In genomic region chrX:30680618-30681017, GRCh38 we compare ENCODE assay signal across 2 cellular contexts.
TF ChIP-seq lines count a peak whose summit lies in the region.

No MANE protein-coding gene starts in this region.

TF ChIP-seq in K562, 482 proteins besides CTCF, POLR2A, EP300 and RAD21 (continues in another document):
- no peak for TF ChIP-seq ZNF277 (CRISPR knock-in tag; IDR thresholded peaks at IDR 0.05; ENCODE audit: borderline replicate concordance)
- TF ChIP-seq, protein P1, sequence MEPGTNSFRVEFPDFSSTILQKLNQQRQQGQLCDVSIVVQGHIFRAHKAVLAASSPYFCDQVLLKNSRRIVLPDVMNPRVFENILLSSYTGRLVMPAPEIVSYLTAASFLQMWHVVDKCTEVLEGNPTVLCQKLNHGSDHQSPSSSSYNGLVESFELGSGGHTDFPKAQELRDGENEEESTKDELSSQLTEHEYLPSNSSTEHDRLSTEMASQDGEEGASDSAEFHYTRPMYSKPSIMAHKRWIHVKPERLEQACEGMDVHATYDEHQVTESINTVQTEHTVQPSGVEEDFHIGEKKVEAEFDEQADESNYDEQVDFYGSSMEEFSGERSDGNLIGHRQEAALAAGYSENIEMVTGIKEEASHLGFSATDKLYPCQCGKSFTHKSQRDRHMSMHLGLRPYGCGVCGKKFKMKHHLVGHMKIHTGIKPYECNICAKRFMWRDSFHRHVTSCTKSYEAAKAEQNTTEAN (CRISPR knock-in tag; IDR thresholded peaks at IDR 0.05), result no peak
- TF ChIP-seq ZNF124 (CRISPR knock-in tag; IDR thresholded peaks at IDR 0.05), result no peak
- TF ChIP-seq MCM5 (IDR thresholded peaks at IDR 0.05; ENCODE audit: low read depth), result no peak
- peak; percentile 50; the same call in 1 of the 2 replicates for TF ChIP-seq ESRRA (IDR thresholded peaks at IDR 0.05; ENCODE audit: borderline replicate concordance, low read depth)
- TF ChIP-seq ADNP (tag; IDR thresholded peaks at IDR 0.05), result no peak
- no peak for TF ChIP-seq BACH1 (tag; IDR thresholded peaks at IDR 0.05)
- 0 out of 2 replicates have a peak, but pooled peaks have one; percentile 12 for TF ChIP-seq STAT5A (IDR thresholded peaks at IDR 0.05; ENCODE audit: borderline replicate concordance, low read length)
- TF ChIP-seq NRF1 (conservative IDR thresholded peaks at IDR 0.05 in 1 of 2, IDR thresholded peaks at IDR 0.05 in 1 of 2), result no peak
- TF ChIP-seq ID3 (CRISPR knock-in tag; IDR thresholded peaks at IDR 0.05), result no peak
- no peak for TF ChIP-seq ID3 (tag; IDR thresholded peaks at IDR 0.05)
- no peak for TF ChIP-seq PCBP2 (IDR thresholded peaks at IDR 0.05; ENCODE audit: low read depth, low read length, poor library complexity, severe bottlenecking)
- TF ChIP-seq ZFP91 (CRISPR knock-in tag; IDR thresholded peaks at IDR 0.05), result no peak
- no peak for TF ChIP-seq SRSF3 (IDR thresholded peaks at IDR 0.05; ENCODE audit: insufficient read depth, low read length)
- peak; percentile 42; the same call in 1 of the 2 replicates for TF ChIP-seq CBFA2T3 (IDR thresholded peaks at IDR 0.05)
- no peak for TF ChIP-seq MAZ (CRISPR knock-in tag; conservative IDR thresholded peaks at IDR 0.05 in 1 of 2, IDR thresholded peaks at IDR 0.05 in 1 of 2)
- no peak for TF ChIP-seq HMG20A (CRISPR knock-in tag; conservative IDR thresholded peaks at IDR 0.05)
- no peak for TF ChIP-seq SRSF9 (IDR thresholded peaks at IDR 0.05; ENCODE audit: borderline replicate concordance, low read depth, low read length)
- TF ChIP-seq ZNF197 (CRISPR knock-in tag; IDR thresholded peaks at IDR 0.05; ENCODE audit: low read depth), result no peak
- no peak for TF ChIP-seq CREM (IDR thresholded peaks at IDR 0.05; ENCODE audit: low read depth)
- no peak for TF ChIP-seq RAD51 (IDR thresholded peaks at IDR 0.05; ENCODE audit: borderline replicate concordance, low read depth)
- TF ChIP-seq ARID1B (IDR thresholded peaks at IDR 0.05), result peak; percentile 44
- no peak for TF ChIP-seq NFATC3 (IDR thresholded peaks at IDR 0.05)
- no peak for TF ChIP-seq ZNF174 (CRISPR knock-in tag; IDR thresholded peaks at IDR 0.05)
- TF ChIP-seq HDAC1 (IDR thresholded peaks at IDR 0.05), result no peak
- peak in 1 of 2 experiments; percentile 34; a peak in 1 of 4 replicates for TF ChIP-seq RCOR1 (IDR thresholded peaks at IDR 0.05; ENCODE audit: borderline replicate concordance in 1 of 2, low read depth in 2 of 2, low read length in 2 of 2)
- no peak for TF ChIP-seq PHF20 (IDR thresholded peaks at IDR 0.05; ENCODE audit: partially characterized antibody)
- peak; percentile 35; the same call in 1 of the 2 replicates for TF ChIP-seq TCF3 (CRISPR knock-in tag; IDR thresholded peaks at IDR 0.05)
- TF ChIP-seq DEAF1 (CRISPR knock-in tag; IDR thresholded peaks at IDR 0.05), result no peak
- no peak for TF ChIP-seq SREBF2 (CRISPR knock-in tag; IDR thresholded peaks at IDR 0.05)
- TF ChIP-seq CREBBP (IDR thresholded peaks at IDR 0.05; ENCODE audit: low read depth, low read length), result no peak
- TF ChIP-seq BHLHE40 (IDR thresholded peaks at IDR 0.05; ENCODE audit: low read length), result no peak
- peak; percentile 24 for TF ChIP-seq MEIS2 (IDR thresholded peaks at IDR 0.05; ENCODE audit: partially characterized antibody)
- TF ChIP-seq NR2C1 (IDR thresholded peaks at IDR 0.05), result no peak
- 0 out of 2 replicates have a peak, but pooled peaks have one; percentile 15 for TF ChIP-seq NR2C1 (tag; IDR thresholded peaks at IDR 0.05)
- TF ChIP-seq TEAD4 (IDR thresholded peaks at IDR 0.05; ENCODE audit: low read length), result peak; percentile 36; the same call in 1 of the 2 replicates
- TF ChIP-seq TEAD4 (CRISPR knock-in tag; IDR thresholded peaks at IDR 0.05; ENCODE audit: borderline replicate concordance), result no peak

TF ChIP-seq in liver, 16 proteins besides CTCF, POLR2A, EP300 and RAD21:
- TF ChIP-seq GABPA (IDR thresholded peaks at IDR 0.05 in 1 of 2, conservative IDR thresholded peaks at IDR 0.05 in 1 of 2) (peak in 1 of 2 donors; percentile 21), EGR1 (IDR thresholded peaks at IDR 0.05; ENCODE audit: low read depth in 2 of 2) (no peak), HNF4G (IDR thresholded peaks at IDR 0.05) (peak; percentile 76), SP1 (IDR thresholded peaks at IDR 0.05) (peak; percentile 77), TAF1 (conservative IDR thresholded peaks at IDR 0.05) (no peak), FOXA2 (IDR thresholded peaks at IDR 0.05) (no peak), FOXA1 (IDR thresholded peaks at IDR 0.05) (no peak), NR2F2 (IDR thresholded peaks at IDR 0.05) (no peak), RXRA (IDR thresholded peaks at IDR 0.05) (peak; percentile 85 to 86), ZBTB33 (IDR thresholded peaks at IDR 0.05) (peak; percentile 55), YY1 (IDR thresholded peaks at IDR 0.05) (peak; percentile 46), ATF3 (IDR thresholded peaks at IDR 0.05) (no peak), REST (IDR thresholded peaks at IDR 0.05) (peak; percentile 12), HNF4A (conservative IDR thresholded peaks at IDR 0.05) (peak; percentile 95 to 97), JUND (IDR thresholded peaks at IDR 0.05) (peak in 1 of 2 donors; percentile 23)
- TF ChIP-seq, protein P2, sequence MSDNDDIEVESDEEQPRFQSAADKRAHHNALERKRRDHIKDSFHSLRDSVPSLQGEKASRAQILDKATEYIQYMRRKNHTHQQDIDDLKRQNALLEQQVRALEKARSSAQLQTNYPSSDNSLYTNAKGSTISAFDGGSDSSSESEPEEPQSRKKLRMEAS (IDR thresholded peaks at IDR 0.05), result peak; percentile 46
TF ChIP-seq in liver: peak in this region for 10.
